22 cellular contexts compared by ENCODE assay signal in the genomic region with DNA sequence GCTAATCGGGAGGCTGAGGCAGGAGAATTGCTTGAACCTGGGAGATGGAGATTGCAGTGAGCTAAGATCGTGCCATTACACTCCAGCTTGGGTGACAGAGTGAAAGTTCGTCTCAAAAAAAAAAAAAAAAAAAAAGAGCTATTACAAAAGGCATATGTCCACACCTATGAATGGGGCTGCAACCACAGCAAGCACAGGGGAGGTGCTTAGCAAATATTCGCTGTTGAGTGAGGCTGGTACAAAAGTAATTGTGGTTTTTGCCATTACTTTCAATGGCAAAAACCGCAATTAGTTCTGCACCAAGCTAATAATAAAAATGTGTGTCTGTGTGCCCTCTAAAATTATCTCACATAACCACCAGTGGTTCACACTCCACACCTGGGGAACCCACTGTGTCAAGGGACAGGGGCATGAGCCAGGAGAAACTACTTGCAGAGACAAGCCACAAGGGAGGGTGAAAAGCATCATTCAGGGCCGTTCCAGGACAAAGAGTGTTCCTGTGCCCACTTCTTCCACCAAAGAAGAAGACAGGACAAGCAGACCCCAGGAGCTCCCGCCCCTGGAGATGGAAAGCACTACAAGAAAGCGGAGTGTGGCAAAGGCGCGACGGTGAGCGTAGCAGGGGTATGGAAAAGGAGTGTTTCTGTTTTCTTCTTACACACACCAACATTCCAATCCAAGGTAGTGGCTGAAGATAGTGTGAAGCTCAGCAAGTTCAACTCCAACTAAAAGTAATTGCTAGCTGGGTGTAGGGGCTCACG.
DNase-seq lines count a peak whose midpoint lies in the region; ATAC-seq, FAIRE-seq and TF ChIP-seq lines count a peak whose summit lies in the region.
"Had no signal": no experiment of that assay in that cellular context is flagged by ENCODE, and none has a peak within 500 bp of the region (broad histone marks: within the 10 kb centered on the region; RNA-seq: fewer than 3 reads in every experiment).

No MANE protein-coding gene starts in this region.

- TF ChIP-seq EP300 in HepG2 (IDR thresholded peaks at IDR 0.05; ENCODE audit: low read depth in 2 of 2, low read length in 2 of 2) (no peak), HepG2 (CRISPR knock-in tag; IDR thresholded peaks at IDR 0.05; ENCODE audit: borderline replicate concordance) (no peak)

- no peaks in the 10 kb centered on the region for H3K9me3 ChIP-seq in HepG2 (ENCODE audit: low read length)
- H3K9me3 ChIP-seq in right lobe of liver, result no peaks in the 10 kb centered on the region
- H3K9me3 ChIP-seq: BE2C had no signal

- TF ChIP-seq CTCF in HepG2 (CRISPR knock-in tag; IDR thresholded peaks at IDR 0.05), result no peak
- TF ChIP-seq CTCF in right lobe of liver (IDR thresholded peaks at IDR 0.05), result no peak

- H3K4me1 ChIP-seq in HepG2 (ENCODE audit: insufficient read depth, low read length) (0 out of 2 replicates have a peak, but pooled peaks cover 7% of the 10 kb centered on the region), right lobe of liver (no peaks in the 10 kb centered on the region)
- H3K4me1 ChIP-seq: BE2C had no signal

- DNase-seq in HepG2 (ENCODE audit: low spot score) (no peak), right lobe of liver (no peak), RPMI8226 (peak; percentile 29), mesenteric fat pad (ENCODE audit: low spot score) (peak; percentile 35), H54 (ENCODE audit: insufficient read length, low spot score) (no peak), glomerular visceral epithelial cell (ENCODE audit: extremely low spot score) (no peak)
- DNase-seq: ACHN; BE2C; C1 segment of cervical spinal cord; CD4-positive, CD25-positive, alpha-beta regulatory T cell; CD8-positive, alpha-beta memory T cell; COR-L47; DMS 273 treated with DMSO at 0.1 percent for 48 hours; GM23248; H7; HFFc6 had no signal

- no peak for TF ChIP-seq RAD21 in HepG2 (CRISPR knock-in tag; IDR thresholded peaks at IDR 0.05)

- CTCF ChIA-PET in HepG2 (lab: Yijun Ruan, JAX; ENCODE audit: low intra/inter-chr PET ratio, low total read pairs), result no interaction called here

- in situ Hi-C loops in HepG2 (cut with HindIII; ENCODE audit: extremely low pct_ligation_motif_present, low pct_unique_long_range_greater_than_20kb), result no loop called here

- no peak overlapping the region for H3K9ac ChIP-seq in HepG2 (ENCODE audit: insufficient read depth, low read depth, low read length)
- H3K9ac ChIP-seq: GM23248 had no signal

- no peak overlapping the region for H3K4me3 ChIP-seq in HepG2 (replicated peaks in 1 of 3; ENCODE audit: insufficient read depth in 1 of 3, low read depth in 2 of 3, low read length in 3 of 3)
- no peak overlapping the region for H3K4me3 ChIP-seq in right lobe of liver
- H3K4me3 ChIP-seq: GM23248 had no signal

- no peaks in the 10 kb centered on the region for H3K79me2 ChIP-seq in HepG2 (ENCODE audit: insufficient read depth, low read length)

- FAIRE-seq in HepG2 (lab: Jason Lieb, UNC) (no peak), H54 (lab: Jason Lieb, UNC) (no peak)
- FAIRE-seq: A204.1, G401.6, GM12892, GM18507 had no signal

- no peak overlapping the region for H3K4me2 ChIP-seq in HepG2 (ENCODE audit: low read depth, low read length)

- H2AFZ ChIP-seq in HepG2 (ENCODE audit: low read length), result no peak overlapping the region
- H2AFZ ChIP-seq: GM23248 had no signal

- TF ChIP-seq POLR2A in HepG2 (IDR thresholded peaks at IDR 0.05; ENCODE audit: insufficient read depth in 1 of 2, low read depth in 2 of 2, low read length in 2 of 2), result no peak
- no peak for TF ChIP-seq POLR2A in right lobe of liver (IDR thresholded peaks at IDR 0.05)
- no peak for TF ChIP-seq POLR2A in H54 (IDR thresholded peaks at IDR 0.05; ENCODE audit: low read depth, low read length)

- H3K27me3 ChIP-seq in HepG2 (ENCODE audit: control insufficient read depth in 1 of 2, insufficient read depth in 2 of 2, low read length in 2 of 2), result peaks cover 0 to 5% of the 10 kb centered on the region in 2 experiments; a peak in 2 of 5 replicates
- H3K27me3 ChIP-seq in right lobe of liver, result no peaks in the 10 kb centered on the region
- H3K27me3 ChIP-seq: BE2C had no signal

- no peaks in the 10 kb centered on the region for H3K36me3 ChIP-seq in HepG2 (replicated peaks in 1 of 2; ENCODE audit: control insufficient read depth in 1 of 2, insufficient read depth in 2 of 2, low read length in 2 of 2)
- no peaks in the 10 kb centered on the region for H3K36me3 ChIP-seq in right lobe of liver
- H3K36me3 ChIP-seq: BE2C had no signal

- POLR2A ChIA-PET in HepG2 (lab: Yijun Ruan, JAX), result no interaction called here

- BruUV-seq in HepG2 (replicated peaks; lab: Mats Ljungman, UMichigan), result no TSS peak

- intact Hi-C loops in HepG2 (cut with micrococcal nuclease; ENCODE audit: unreplicated experiment) (no loop called here), right lobe of liver (cut with DNase I) (no loop called here)

- no peak overlapping the region for H3K27ac ChIP-seq in HepG2 (ENCODE audit: extremely low read length, insufficient read depth, low read length)
- H3K27ac ChIP-seq in right lobe of liver, result no peak overlapping the region
- H3K27ac ChIP-seq: GM23248 had no signal

- WGBS in HepG2 (ENCODE audit: low lambda C conversion rate), result 41% methylated on average over 13 of the region's 13 CpGs
- 68% methylated on average over 11 of the region's 13 CpGs for WGBS in right lobe of liver (ENCODE audit: insufficient coverage, low coverage, low lambda C conversion rate, missing lambda C conversion rate)

- ATAC-seq in HepG2, result no peak
- no peak for ATAC-seq in right lobe of liver
- no peak for ATAC-seq in HG03039 (IDR thresholded peaks at IDR 0.05; ENCODE audit: unreplicated experiment)
- ATAC-seq: HCT116 had no signal

- no peaks in the 10 kb centered on the region for H4K20me1 ChIP-seq in HepG2 (ENCODE audit: insufficient read depth, low read length)

TF ChIP-seq in HepG2, 621 proteins besides CTCF, POLR2A, EP300 and RAD21 (continues in another document):
- TF ChIP-seq ZNF562 (CRISPR knock-in tag; IDR thresholded peaks at IDR 0.05; ENCODE audit: borderline replicate concordance), result no peak
- no peak for TF ChIP-seq ZMAT3 (CRISPR knock-in tag; conservative IDR thresholded peaks at IDR 0.05)
- no peak for TF ChIP-seq HCFC1 (IDR thresholded peaks at IDR 0.05; ENCODE audit: low read depth, low read length)
- TF ChIP-seq ISL2 (CRISPR knock-in tag; IDR thresholded peaks at IDR 0.05), result no peak
- TF ChIP-seq SP1 (IDR thresholded peaks at IDR 0.05), result no peak
- no peak for TF ChIP-seq SP1 (CRISPR knock-in tag; IDR thresholded peaks at IDR 0.05)
- TF ChIP-seq, protein P1, sequence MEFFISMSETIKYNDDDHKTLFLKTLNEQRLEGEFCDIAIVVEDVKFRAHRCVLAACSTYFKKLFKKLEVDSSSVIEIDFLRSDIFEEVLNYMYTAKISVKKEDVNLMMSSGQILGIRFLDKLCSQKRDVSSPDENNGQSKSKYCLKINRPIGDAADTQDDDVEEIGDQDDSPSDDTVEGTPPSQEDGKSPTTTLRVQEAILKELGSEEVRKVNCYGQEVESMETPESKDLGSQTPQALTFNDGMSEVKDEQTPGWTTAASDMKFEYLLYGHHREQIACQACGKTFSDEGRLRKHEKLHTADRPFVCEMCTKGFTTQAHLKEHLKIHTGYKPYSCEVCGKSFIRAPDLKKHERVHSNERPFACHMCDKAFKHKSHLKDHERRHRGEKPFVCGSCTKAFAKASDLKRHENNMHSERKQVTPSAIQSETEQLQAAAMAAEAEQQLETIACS (CRISPR knock-in tag; IDR thresholded peaks at IDR 0.05), result no peak

Comparison
In these comparisons a context has a peak if more than half of its experiments do, and no peak if none do; other contexts are left out.
1. DNase-seq: peak in RPMI8226 (single experiment) and mesenteric fat pad (single experiment); none in HepG2 (single experiment), right lobe of liver (0 of 3), H54 (single experiment) and glomerular visceral epithelial cell (single experiment).